Comparison of ENCODE assay signal across 22 cellular contexts in genomic region chr9:133587051-133587450, GRCh38. TPM values are rescaled to one million over a fixed set of nuclear protein-coding genes. Genes with fewer than 3 reads are reported as not detected.
"Had no signal": no experiment of that assay in that cellular context is flagged by ENCODE, and none has a peak within 500 bp of the region (broad histone marks: within the 10 kb centered on the region; RNA-seq: fewer than 3 reads in every experiment).

No MANE protein-coding gene starts in this region.

- H3K4me1 ChIP-seq: gastrocnemius medialis had no signal

- H3K9me3 ChIP-seq: gastrocnemius medialis, neutrophil, stomach, thoracic aorta, transverse colon had no signal

- H3K4me3 ChIP-seq: dorsolateral prefrontal cortex, gastrocnemius medialis, stomach, thoracic aorta, transverse colon had no signal

- DNase-seq: cortex of kidney; dorsolateral prefrontal cortex; effector CD8-positive, alpha-beta T cell; gastrocnemius medialis; immature natural killer cell; mesendoderm; naive B cell; small intestine; stimulated activated CD4-positive, alpha-beta T cell treated with anti-CD3 and anti-CD28 coated beads, Interleukin-12 subunit alpha, Interleukin-12 subunit beta, amount 100 ng/mL, for 4 hours; stimulated activated naive CD4-positive, alpha-beta T cell; stomach; substantia nigra; transverse colon had no signal

- FAIRE-seq: endometrium, keratinocyte, small intestine had no signal

- H3K27ac ChIP-seq: gastrocnemius medialis, neutrophil, stomach, thoracic aorta, transverse colon had no signal

- H3K36me3 ChIP-seq: gastrocnemius medialis, neutrophil, stomach, thoracic aorta, transverse colon had no signal

- ATAC-seq: esophagus mucosa, gastrocnemius medialis, right cardiac atrium had no signal

RNA-seq across cellular contexts. Expression of gene FAM163B, which starts 22.1 kb away (rescaled TPM):
- total RNA-seq: esophagus mucosa, fibroblast of lung, gastrocnemius medialis, lung microvascular endothelial cell, osteoblast, stomach, thoracic aorta had no signal
- polyA plus RNA-seq: fibroblast of lung, immature natural killer cell, keratinocyte, stomach had no signal

RNA-seq across cellular contexts. Expression of gene DBH, which starts 49.1 kb away (rescaled TPM):
- total RNA-seq: esophagus mucosa, fibroblast of lung, gastrocnemius medialis, lung microvascular endothelial cell, osteoblast, thoracic aorta, transverse colon had no signal
- polyA plus RNA-seq: fibroblast of lung, immature natural killer cell, keratinocyte had no signal

RNA-seq across cellular contexts. Expression of gene ADAMTSL2, which starts 52.5 kb away (rescaled TPM):
- polyA plus RNA-seq: immature natural killer cell, keratinocyte had no signal
